Comparison of ENCODE assay signal across 1 cellular context in the genomic region with DNA sequence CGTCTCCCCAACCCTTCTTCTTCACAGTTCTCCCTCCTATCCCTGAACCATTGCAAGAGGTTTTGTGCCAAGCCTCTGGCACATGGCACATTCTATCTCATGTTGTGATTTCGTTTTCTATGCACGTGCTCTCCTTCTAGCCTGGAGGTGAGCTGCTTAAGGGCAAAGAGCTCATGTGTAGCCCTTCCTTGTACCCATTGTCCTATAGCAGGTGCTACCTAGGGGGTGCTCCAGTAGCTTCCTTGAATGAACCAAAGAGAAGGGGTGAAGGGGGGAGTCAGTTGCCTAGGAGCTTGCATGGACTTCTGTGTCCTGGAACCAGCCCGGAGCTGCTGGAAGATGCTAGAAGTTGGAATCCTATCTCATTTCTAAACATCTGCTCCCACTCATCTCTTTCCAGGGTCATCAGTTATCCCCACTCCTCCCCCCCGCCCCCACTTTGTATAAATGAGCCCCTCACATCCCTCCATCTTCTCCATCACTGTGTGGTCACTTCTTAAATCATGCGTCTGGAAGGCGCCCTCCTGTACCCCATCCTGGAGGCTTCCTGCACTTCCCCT.
TF ChIP-seq lines count a peak whose summit lies in the region.

No MANE protein-coding gene starts in this region.

TF ChIP-seq in HepG2, 621 proteins besides CTCF, POLR2A, EP300 and RAD21 (continued from another document):
- 0 out of 2 replicates have a peak, but pooled peaks have one; percentile 6 for TF ChIP-seq ZNF234 (CRISPR knock-in tag; conservative IDR thresholded peaks at IDR 0.05)
- no peak for TF ChIP-seq RXRA (CRISPR knock-in tag; IDR thresholded peaks at IDR 0.05)
- 0 out of 2 replicates have a peak, but pooled peaks have one; percentile 5 for TF ChIP-seq ZMYM2 (CRISPR knock-in tag; IDR thresholded peaks at IDR 0.05)
- TF ChIP-seq, protein P1, sequence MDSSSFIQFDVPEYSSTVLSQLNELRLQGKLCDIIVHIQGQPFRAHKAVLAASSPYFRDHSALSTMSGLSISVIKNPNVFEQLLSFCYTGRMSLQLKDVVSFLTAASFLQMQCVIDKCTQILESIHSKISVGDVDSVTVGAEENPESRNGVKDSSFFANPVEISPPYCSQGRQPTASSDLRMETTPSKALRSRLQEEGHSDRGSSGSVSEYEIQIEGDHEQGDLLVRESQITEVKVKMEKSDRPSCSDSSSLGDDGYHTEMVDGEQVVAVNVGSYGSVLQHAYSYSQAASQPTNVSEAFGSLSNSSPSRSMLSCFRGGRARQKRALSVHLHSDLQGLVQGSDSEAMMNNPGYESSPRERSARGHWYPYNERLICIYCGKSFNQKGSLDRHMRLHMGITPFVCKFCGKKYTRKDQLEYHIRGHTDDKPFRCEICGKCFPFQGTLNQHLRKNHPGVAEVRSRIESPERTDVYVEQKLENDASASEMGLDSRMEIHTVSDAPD (CRISPR knock-in tag; IDR thresholded peaks at IDR 0.05) = no peak
- no peak for TF ChIP-seq ZNF883 (CRISPR knock-in tag; IDR thresholded peaks at IDR 0.05; ENCODE audit: not compliant biosample characterization)
- TF ChIP-seq, protein P2, sequence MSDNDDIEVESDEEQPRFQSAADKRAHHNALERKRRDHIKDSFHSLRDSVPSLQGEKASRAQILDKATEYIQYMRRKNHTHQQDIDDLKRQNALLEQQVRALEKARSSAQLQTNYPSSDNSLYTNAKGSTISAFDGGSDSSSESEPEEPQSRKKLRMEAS (IDR thresholded peaks at IDR 0.05) = peak; percentile 22; the same call in 1 of the 2 replicates
- TF ChIP-seq TEAD2 (CRISPR knock-in tag; IDR thresholded peaks at IDR 0.05) = no peak
- peak; percentile 91 for TF ChIP-seq MNT (IDR thresholded peaks at IDR 0.05)
- TF ChIP-seq ZNF430 (CRISPR knock-in tag; IDR thresholded peaks at IDR 0.05) = no peak
- TF ChIP-seq ZNF501 (CRISPR knock-in tag; IDR thresholded peaks at IDR 0.05) = peak; percentile 51; the same call in 1 of the 2 replicates
- no peak for TF ChIP-seq ZNF841 (CRISPR knock-in tag; IDR thresholded peaks at IDR 0.05; ENCODE audit: borderline replicate concordance)
- 0 out of 2 replicates have a peak, but pooled peaks have one; percentile 10 for TF ChIP-seq ZNF704 (CRISPR knock-in tag; IDR thresholded peaks at IDR 0.05; ENCODE audit: borderline replicate concordance)
- TF ChIP-seq AHR (CRISPR knock-in tag; IDR thresholded peaks at IDR 0.05) = no peak
- TF ChIP-seq, protein P3, sequence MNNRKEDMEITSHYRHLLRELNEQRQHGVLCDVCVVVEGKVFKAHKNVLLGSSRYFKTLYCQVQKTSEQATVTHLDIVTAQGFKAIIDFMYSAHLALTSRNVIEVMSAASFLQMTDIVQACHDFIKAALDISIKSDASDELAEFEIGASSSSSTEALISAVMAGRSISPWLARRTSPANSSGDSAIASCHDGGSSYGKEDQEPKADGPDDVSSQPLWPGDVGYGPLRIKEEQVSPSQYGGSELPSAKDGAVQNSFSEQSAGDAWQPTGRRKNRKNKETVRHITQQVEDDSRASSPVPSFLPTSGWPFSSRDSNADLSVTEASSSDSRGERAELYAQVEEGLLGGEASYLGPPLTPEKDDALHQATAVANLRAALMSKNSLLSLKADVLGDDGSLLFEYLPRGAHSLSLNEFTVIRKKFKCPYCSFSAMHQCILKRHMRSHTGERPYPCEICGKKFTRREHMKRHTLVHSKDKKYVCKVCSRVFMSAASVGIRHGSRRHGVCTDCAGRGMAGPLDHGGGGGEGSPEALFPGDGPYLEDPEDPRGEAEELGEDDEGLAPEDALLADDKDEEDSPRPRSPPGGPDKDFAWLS (CRISPR knock-in tag; IDR thresholded peaks at IDR 0.05; ENCODE audit: borderline replicate concordance) = peak; percentile 72; the same call in 1 of the 2 replicates
- 0 out of 2 replicates have a peak, but pooled peaks have one; percentile 8 for TF ChIP-seq ZNF383 (CRISPR knock-in tag; IDR thresholded peaks at IDR 0.05; ENCODE audit: borderline replicate concordance)
- TF ChIP-seq SP2 (CRISPR knock-in tag; IDR thresholded peaks at IDR 0.05) = peak; percentile 16; the same call in 1 of the 2 replicates
- no peak for TF ChIP-seq RBAK (CRISPR knock-in tag; IDR thresholded peaks at IDR 0.05)
